Comparison of ENCODE assay signal across 1 cellular context in genomic region chr2:174788291-174788929, GRCh38.
TF ChIP-seq lines count a peak whose summit lies in the region.

No MANE protein-coding gene starts in this region.

TF ChIP-seq in IMR-90, 13 proteins besides CTCF, POLR2A, EP300 and RAD21 (continued from another document):
- no peak for TF ChIP-seq RCOR1 (IDR thresholded peaks at IDR 0.05; ENCODE audit: insufficient replicate concordance, low read length)
- TF ChIP-seq CEBPB (IDR thresholded peaks at IDR 0.05; ENCODE audit: low read depth, low read length), result no peak
- TF ChIP-seq BHLHE40 (IDR thresholded peaks at IDR 0.05; ENCODE audit: low read depth, low read length), result no peak
- TF ChIP-seq MXI1 (IDR thresholded peaks at IDR 0.05; ENCODE audit: borderline replicate concordance, low read depth, low read length), result no peak
- TF ChIP-seq USF2 (IDR thresholded peaks at IDR 0.05; ENCODE audit: low read depth, low read length), result no peak
- TF ChIP-seq MAZ (IDR thresholded peaks at IDR 0.05; ENCODE audit: borderline replicate concordance, low read depth, low read length), result no peak
- no peak for TF ChIP-seq SMC3 (IDR thresholded peaks at IDR 0.05; ENCODE audit: low read depth, low read length)
- TF ChIP-seq FOS (IDR thresholded peaks at IDR 0.05; ENCODE audit: low read depth, low read length), result no peak
- TF ChIP-seq NFE2L2 (IDR thresholded peaks at IDR 0.05; ENCODE audit: low read depth, low read length), result no peak
